8 cellular contexts compared by ENCODE assay signal in the genomic region with DNA sequence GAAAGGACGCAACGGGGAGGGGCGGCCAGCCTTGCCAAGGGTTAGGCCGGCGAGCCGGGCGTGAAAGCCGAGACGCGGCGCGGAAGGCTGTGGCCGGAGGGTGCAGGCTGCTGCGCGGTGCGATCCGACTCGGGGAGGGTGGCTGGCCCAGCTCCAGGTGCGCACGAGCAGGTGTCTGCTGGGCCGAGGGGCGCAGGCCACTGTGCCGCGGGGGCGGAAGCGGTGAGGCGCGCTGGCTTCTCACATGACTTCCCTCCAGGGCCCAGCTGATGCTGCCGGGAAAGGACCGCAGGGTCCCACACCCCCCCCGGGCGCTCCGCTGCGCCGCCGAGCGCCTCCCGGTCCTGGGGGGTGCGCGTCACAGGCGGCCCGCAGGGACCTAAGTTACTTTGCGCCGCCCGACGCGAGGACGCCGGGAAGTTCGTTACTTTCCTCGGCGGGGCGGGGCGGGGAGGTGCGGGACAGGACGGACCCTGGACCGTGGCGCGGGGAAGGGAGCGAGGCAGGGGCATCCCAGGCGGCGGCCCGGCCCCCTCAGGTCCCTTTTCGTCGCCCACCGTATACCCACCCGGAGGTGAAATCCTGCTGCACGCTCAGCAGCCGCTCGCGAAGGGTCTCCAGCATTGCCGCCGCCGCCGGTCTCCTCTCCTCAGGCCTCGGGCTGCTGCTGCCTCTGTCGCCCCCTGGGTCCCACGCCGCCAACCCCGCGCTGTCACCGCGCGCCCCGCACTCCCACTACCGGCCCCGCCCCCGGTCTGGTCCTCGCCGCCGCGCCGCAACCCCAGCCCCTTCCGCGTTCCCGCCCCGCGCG.
DNase-seq lines count a peak whose midpoint lies in the region; ATAC-seq lines count a peak whose summit lies in the region.

A gene with protein sequence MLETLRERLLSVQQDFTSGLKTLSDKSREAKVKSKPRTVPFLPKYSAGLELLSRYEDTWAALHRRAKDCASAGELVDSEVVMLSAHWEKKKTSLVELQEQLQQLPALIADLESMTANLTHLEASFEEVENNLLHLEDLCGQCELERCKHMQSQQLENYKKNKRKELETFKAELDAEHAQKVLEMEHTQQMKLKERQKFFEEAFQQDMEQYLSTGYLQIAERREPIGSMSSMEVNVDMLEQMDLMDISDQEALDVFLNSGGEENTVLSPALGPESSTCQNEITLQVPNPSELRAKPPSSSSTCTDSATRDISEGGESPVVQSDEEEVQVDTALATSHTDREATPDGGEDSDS (minus strand): TSS at position 783 of the 811 bp plus-strand sequence. CDS start 159 bp downstream, at position 624.

- H4K20me1 ChIP-seq in BLaER1 = peaks cover 12% of the 10 kb centered on the region; the same call in 1 of the 2 replicates

- H3K27me3 ChIP-seq in BLaER1 (no peaks in the 10 kb centered on the region), endocrine pancreas (ENCODE audit: control insufficient read depth, insufficient read depth, low read length) (no peaks in the 10 kb centered on the region)

- H3K4me1 ChIP-seq in BLaER1 = peaks cover 51% of the 10 kb centered on the region
- H3K4me1 ChIP-seq in endocrine pancreas (ENCODE audit: control insufficient read depth, insufficient read depth, low read length) = peaks cover 6% of the 10 kb centered on the region

- peak; percentile 65 for DNase-seq in NCI-H748 treated with DMSO at 0.1 percent for 48 hours (lab: John Stamatoyannopoulos, UW)
- DNase-seq in activated CD8-positive, alpha-beta memory T cell treated with anti-CD3 and anti-CD28 coated beads for 48 hours (ENCODE audit: low read depth in 2 of 3, low spot score in 2 of 3) = peak; percentile 53 to 73 (median 64)
- DNase-seq in midbrain (lab: John Stamatoyannopoulos, UW) = peak; percentile 55
- DNase-seq in stimulated activated CD8-positive, alpha-beta memory T cell treated with anti-CD3 and anti-CD28 coated beads, Interleukin-2, amount 100 ng/mL, for 1 hour (ENCODE audit: low read depth in 2 of 2) = peak; percentile 54 to 74

- H3K4me3 ChIP-seq in BLaER1 (peak within 1 kb of the TSS; percentile 75), endocrine pancreas (ENCODE audit: control insufficient read depth, insufficient read depth, low read length) (peak within 1 kb of the TSS; percentile 80)

- H3K9ac ChIP-seq in BLaER1 (peak within 1 kb of the TSS; percentile 85), endocrine pancreas (ENCODE audit: control insufficient read depth, insufficient read depth, low read length) (peak within 1 kb of the TSS; percentile 97)

- peak within 1 kb of the TSS; percentile 92 for H3K27ac ChIP-seq in BLaER1

- H3K9me3 ChIP-seq in BLaER1 (no peaks in the 10 kb centered on the region), endocrine pancreas (ENCODE audit: control insufficient read depth, low read length) (no peaks in the 10 kb centered on the region)

- ATAC-seq in GM19035 (IDR thresholded peaks at IDR 0.05; ENCODE audit: unreplicated experiment) (peak; percentile 60), HG03196 (IDR thresholded peaks at IDR 0.05; ENCODE audit: unreplicated experiment) (peak; percentile 65)

- peak within 1 kb of the TSS; percentile 98 for H3K4me2 ChIP-seq in BLaER1

- peaks cover 8% of the 10 kb centered on the region; the same call in 1 of the 2 replicates for H3K36me3 ChIP-seq in BLaER1
- H3K36me3 ChIP-seq in endocrine pancreas (ENCODE audit: control insufficient read depth, insufficient read depth, low read length) = no peaks in the 10 kb centered on the region

Comparison
In these comparisons a context has a peak if more than half of its experiments do, and no peak if none do; other contexts are left out.
1. Peak in every context shown above with its lines: DNase-seq, ATAC-seq, H3K4me3 ChIP-seq and H3K27ac ChIP-seq.